ENCODE assay signal across 30 cellular contexts in genomic region chr2:233944722-233945121, GRCh38. TPM values are rescaled to one million over a fixed set of nuclear protein-coding genes. Genes with fewer than 3 reads are reported as not detected.
"Had no signal": no experiment of that assay in that cellular context is flagged by ENCODE, and none has a peak within 500 bp of the region (broad histone marks: within the 10 kb centered on the region; RNA-seq: fewer than 3 reads in every experiment).

No MANE protein-coding gene starts in this region.

- H3K4me1 Mint-ChIP-seq: stimulated activated naive CD8-positive, alpha-beta T cell treated with anti-CD3 and anti-CD28 coated beads, Interleukin-15, amount 100 ng/mL, for 72 hours had no signal

- FAIRE-seq: urothelium cell line had no signal

- ATAC-seq: stimulated activated memory B cell treated with anti-CD40 and anti-IgM and Interleukin-4, amounts not matched to agents 10 μg/mL and 1 μg/mL and 100 μg/mL, for 72 hours; stimulated activated naive B cell treated with anti-CD40 and anti-IgM and Interleukin-4, amounts not matched to agents 10 μg/mL and 1 μg/mL and 100 μg/mL, for 72 hours; stimulated activated naive CD8-positive, alpha-beta T cell treated with anti-CD3 and anti-CD28 coated beads, Interleukin-15, amount 100 ng/mL, for 72 hours; stimulated activated naive CD8-positive, alpha-beta T cell treated with anti-CD3 and anti-CD28 coated beads, Interleukin-15, Interleukin-2, amounts not matched to agents 100 U/mL and 50 U/mL, for 24 hours; upper lobe of right lung had no signal

- H3K27ac ChIP-seq: stomach, suprapubic skin, testis, thoracic aorta, thyroid gland, tibial artery, tibial nerve, transverse colon, upper lobe of left lung, upper lobe of right lung, uterus, vagina had no signal

- H3K27ac Mint-ChIP-seq: stimulated activated memory B cell treated with anti-CD40 and anti-IgM and Interleukin-4, amounts not matched to agents 10 μg/mL and 1 μg/mL and 100 μg/mL, for 72 hours; stimulated activated naive B cell treated with anti-CD40 and anti-IgM and Interleukin-4, amounts not matched to agents 10 μg/mL and 1 μg/mL and 100 μg/mL, for 72 hours; stimulated activated naive CD8-positive, alpha-beta T cell treated with anti-CD3 and anti-CD28 coated beads, Interleukin-15, amount 100 ng/mL, for 72 hours; stimulated activated naive CD8-positive, alpha-beta T cell treated with anti-CD3 and anti-CD28 coated beads, Interleukin-15, Interleukin-2, amounts not matched to agents 100 ng/mL and 50 ng/mL, for 24 hours; type B pancreatic cell had no signal

- DNase-seq: stimulated activated CD4-positive, alpha-beta T cell treated with anti-CD3 and anti-CD28 coated beads, Interleukin-2, amount 100 ng/mL, for 48 hours; stimulated activated CD4-positive, alpha-beta T cell treated with anti-CD3 and anti-CD28 coated beads, Interleukin-4, amount 100 ng/mL, for 1 hour; stimulated activated CD4-positive, alpha-beta T cell treated with anti-CD3 and anti-CD28 coated beads, Interleukin-4, amount 100 ng/mL, for 24 hours; stimulated activated CD4-positive, alpha-beta T cell treated with anti-CD3 and anti-CD28 coated beads, Interleukin-4, amount 100 ng/mL, for 4 hours; stimulated activated CD8-positive, alpha-beta memory T cell treated with anti-CD3 and anti-CD28 coated beads, Interleukin-4, amount 100 ng/mL, for 48 hours; stimulated activated naive B cell treated with anti-CD40 and anti-IgM and Interleukin-4, amounts not matched to agents 10 μg/mL and 1 μg/mL and 100 μg/mL, for 72 hours; stimulated activated naive CD4-positive, alpha-beta T cell; stimulated activated naive CD4-positive, alpha-beta T cell treated with Interleukin-2 at 50 U/mL for 16 hours; stimulated activated naive CD8-positive, alpha-beta T cell treated with anti-CD3 and anti-CD28 coated beads, Interleukin-15, amount 100 ng/mL, for 72 hours; stimulated activated naive CD8-positive, alpha-beta T cell treated with anti-CD3 and anti-CD28 coated beads, Interleukin-15, Interleukin-2, amounts not matched to agents 100 U/mL and 50 U/mL, for 24 hours; stomach; substantia nigra; testis; thyroid gland; tibial artery; transverse colon; trophoblast cell; upper lobe of left lung; upper lobe of right lung; uterus had no signal

- H3K36me3 Mint-ChIP-seq: stimulated activated memory B cell treated with anti-CD40 and anti-IgM and Interleukin-4, amounts not matched to agents 10 μg/mL and 1 μg/mL and 100 μg/mL, for 72 hours; stimulated activated naive B cell treated with anti-CD40 and anti-IgM and Interleukin-4, amounts not matched to agents 10 μg/mL and 1 μg/mL and 100 μg/mL, for 72 hours; type B pancreatic cell had no signal

- H3K9me3 ChIP-seq: suprapubic skin, testis, thoracic aorta, thyroid gland, uterus, vagina had no signal

- H3K4me1 ChIP-seq: stomach, suprapubic skin, testis, thyroid gland, tibial artery, tibial nerve, upper lobe of left lung, upper lobe of right lung, uterus, vagina had no signal

- H3K27me3 ChIP-seq: testis, thyroid gland, tibial artery, upper lobe of left lung, uterus, vagina had no signal

- H3K36me3 ChIP-seq: stomach, suprapubic skin, thoracic aorta, thyroid gland, tibial artery, tibial nerve, transverse colon, upper lobe of left lung, upper lobe of right lung, uterus, vagina had no signal

- H3K4me3 ChIP-seq: stomach, suprapubic skin, testis, thoracic aorta, thyroid gland, tibial artery, tibial nerve, transverse colon, upper lobe of left lung, upper lobe of right lung, uterus, vagina had no signal

- H3K4me3 Mint-ChIP-seq: stimulated activated memory B cell treated with anti-CD40 and anti-IgM and Interleukin-4, amounts not matched to agents 10 μg/mL and 1 μg/mL and 100 μg/mL, for 72 hours; stimulated activated naive B cell treated with anti-CD40 and anti-IgM and Interleukin-4, amounts not matched to agents 10 μg/mL and 1 μg/mL and 100 μg/mL, for 72 hours; stimulated activated naive CD8-positive, alpha-beta T cell treated with anti-CD3 and anti-CD28 coated beads, Interleukin-15, amount 100 ng/mL, for 72 hours; stimulated activated naive CD8-positive, alpha-beta T cell treated with anti-CD3 and anti-CD28 coated beads, Interleukin-15, Interleukin-2, amounts not matched to agents 100 ng/mL and 50 ng/mL, for 24 hours; type B pancreatic cell had no signal

RNA-seq across cellular contexts. Expression of gene TRPM8, which starts 27.5 kb away (rescaled TPM):
- total RNA-seq: stomach, thoracic aorta, thyroid gland, tibial nerve, transverse colon, upper lobe of right lung, ureter, urinary bladder, vagina had no signal
- polyA plus RNA-seq: stomach had no signal
